Comparison of ENCODE assay signal across 12 cellular contexts in the genomic region with DNA sequence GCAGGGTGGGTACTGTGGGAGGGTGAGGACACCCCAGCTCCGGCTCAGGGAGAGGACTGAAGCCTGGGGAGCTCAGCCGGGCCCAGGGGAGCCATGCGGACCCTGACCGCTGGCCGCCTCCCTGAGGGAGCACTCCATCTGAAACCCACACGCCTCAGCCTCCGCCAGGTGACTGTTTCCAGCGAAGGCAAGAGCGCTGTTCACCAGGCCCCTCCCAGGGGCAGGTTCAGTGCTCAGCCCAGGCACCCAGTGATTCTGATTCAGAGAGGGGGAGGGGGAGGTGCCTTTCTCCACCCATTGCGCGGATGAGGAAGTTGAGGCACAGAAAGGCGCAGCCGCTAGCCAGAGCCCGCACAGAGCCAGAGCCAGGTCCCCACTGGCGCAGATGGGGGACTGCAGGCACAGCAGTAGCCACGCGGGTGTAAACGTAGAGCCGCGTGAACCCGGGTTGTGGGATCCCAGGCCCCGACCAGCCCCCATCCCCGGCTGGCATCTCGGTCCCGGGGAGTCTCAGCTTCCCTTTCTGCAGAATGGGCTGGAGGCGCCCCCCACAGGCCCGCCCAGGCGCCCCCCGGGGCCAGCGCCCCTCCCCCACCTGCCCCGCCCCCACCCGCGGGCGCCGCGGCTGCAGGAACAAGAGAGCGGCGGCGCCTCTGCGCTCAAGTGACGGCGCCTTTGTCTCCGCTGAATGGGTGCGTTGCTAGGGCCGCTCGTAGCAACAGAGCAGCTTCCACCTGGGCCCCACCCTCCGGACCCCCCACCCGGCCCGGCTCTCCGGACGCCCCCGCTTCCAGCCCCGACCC. TPM values are rescaled to one million over a fixed set of nuclear protein-coding genes. Genes with fewer than 3 reads are reported as not detected.
DNase-seq lines count a peak whose midpoint lies in the region; ATAC-seq and TF ChIP-seq lines count a peak whose summit lies in the region.
"Had no signal": no experiment of that assay in that cellular context is flagged by ENCODE, and none has a peak within 500 bp of the region (broad histone marks: within the 10 kb centered on the region; RNA-seq: fewer than 3 reads in every experiment).

No MANE protein-coding gene starts in this region.

- H3K9me3 ChIP-seq in smooth muscle cell (replicated peaks; ENCODE audit: low read depth): no peaks in the 10 kb centered on the region

- no peaks in the 10 kb centered on the region for H3K79me2 ChIP-seq in smooth muscle cell (ENCODE audit: low read depth)

- WGBS in smooth muscle cell (ENCODE audit: low lambda C conversion rate): 27% methylated on average over 30 of the region's 53 CpGs

- H3K27me3 ChIP-seq in foreskin keratinocyte (peaks cover 58% of the 10 kb centered on the region), smooth muscle cell (ENCODE audit: low read depth) (peaks cover 6% of the 10 kb centered on the region)

- H3K4me1 Mint-ChIP-seq in activated CD4-positive, alpha-beta T cell treated with anti-CD3 and anti-CD28 coated beads for 36 hours: no peaks in the 10 kb centered on the region
- H3K4me1 Mint-ChIP-seq in stimulated activated naive CD8-positive, alpha-beta T cell treated with anti-CD3 and anti-CD28 coated beads, Interleukin-15, amount 100 ng/mL, for 72 hours: no peaks in the 10 kb centered on the region

- H3K27ac ChIP-seq in foreskin keratinocyte: no peak overlapping the region
- no peak overlapping the region for H3K27ac ChIP-seq in smooth muscle cell (ENCODE audit: low read depth)

- peak; percentile 22 for DNase-seq in activated CD4-positive, alpha-beta T cell treated with anti-CD3 and anti-CD28 coated beads for 36 hours
- no peak for DNase-seq in activated CD4-positive, alpha-beta T cell treated with anti-CD3 and anti-CD28 coated beads, Interleukin-2, amount 50 U/mL, for 48 hours
- DNase-seq in NCI-H2171 treated with DMSO at 0.1 percent for 48 hours (lab: John Stamatoyannopoulos, UW) (peak; percentile 41), foreskin keratinocyte (no peak), smooth muscle cell (lab: John Stamatoyannopoulos, UW; ENCODE audit: unreplicated experiment) (no peak), GDM1 (lab: John Stamatoyannopoulos, UW) (no peak)
- no peak for DNase-seq in stimulated activated naive CD8-positive, alpha-beta T cell treated with anti-CD3 and anti-CD28 coated beads, Interleukin-15, amount 100 ng/mL, for 72 hours
- DNase-seq: AML-193; stimulated activated CD8-positive, alpha-beta memory T cell treated with anti-CD3 and anti-CD28 coated beads, Interleukin-4, amount 100 ng/mL, for 48 hours had no signal

- CTCF ChIA-PET in activated CD4-positive, alpha-beta T cell treated with anti-CD3 and anti-CD28 coated beads for 36 hours (lab: Charles Lee): no interaction called here

- TF ChIP-seq CTCF in foreskin keratinocyte (conservative IDR thresholded peaks at IDR 0.05) (no peak), smooth muscle cell (IDR thresholded peaks at IDR 0.05; ENCODE audit: borderline replicate concordance, insufficient read depth, poor library complexity, severe bottlenecking) (no peak)

- peak overlapping the region; percentile 93 for H3K4me2 ChIP-seq in smooth muscle cell

- H3K4me3 Mint-ChIP-seq in activated CD4-positive, alpha-beta T cell treated with anti-CD3 and anti-CD28 coated beads for 36 hours: no peak overlapping the region
- no peak overlapping the region for H3K4me3 Mint-ChIP-seq in stimulated activated naive CD8-positive, alpha-beta T cell treated with anti-CD3 and anti-CD28 coated beads, Interleukin-15, amount 100 ng/mL, for 72 hours

- intact Hi-C loops in activated CD4-positive, alpha-beta T cell treated with anti-CD3 and anti-CD28 coated beads for 36 hours (cut with DNase I, micrococcal nuclease): no loop called here

- peak overlapping the region; percentile 53 for H3K4me3 ChIP-seq in smooth muscle cell

- peak; percentile 43 for ATAC-seq in activated CD4-positive, alpha-beta T cell treated with anti-CD3 and anti-CD28 coated beads for 36 hours
- ATAC-seq in foreskin keratinocyte (peak; percentile 18), GM21529 (IDR thresholded peaks at IDR 0.05; ENCODE audit: unreplicated experiment) (no peak)
- ATAC-seq in stimulated activated naive CD8-positive, alpha-beta T cell treated with anti-CD3 and anti-CD28 coated beads, Interleukin-15, amount 100 ng/mL, for 72 hours: no peak

- no peaks in the 10 kb centered on the region for H3F3A ChIP-seq in smooth muscle cell (ENCODE audit: low read depth)

- POLR2A ChIA-PET in activated CD4-positive, alpha-beta T cell treated with anti-CD3 and anti-CD28 coated beads for 36 hours (lab: Charles Lee): no interaction called here

- H3K27me3 Mint-ChIP-seq in activated CD4-positive, alpha-beta T cell treated with anti-CD3 and anti-CD28 coated beads for 36 hours: peaks cover 16% of the 10 kb centered on the region
- peaks cover 49% of the 10 kb centered on the region for H3K27me3 Mint-ChIP-seq in stimulated activated naive CD8-positive, alpha-beta T cell treated with anti-CD3 and anti-CD28 coated beads, Interleukin-15, amount 100 ng/mL, for 72 hours

- peak overlapping the region; percentile 86 for H2AFZ ChIP-seq in smooth muscle cell (ENCODE audit: low read depth)

- H3K36me3 Mint-ChIP-seq in activated CD4-positive, alpha-beta T cell treated with anti-CD3 and anti-CD28 coated beads for 36 hours (ENCODE audit: low read depth): no peaks in the 10 kb centered on the region

- H4K20me1 ChIP-seq in smooth muscle cell (ENCODE audit: low read depth): no peaks in the 10 kb centered on the region

- no peak overlapping the region for H3K9ac ChIP-seq in smooth muscle cell (ENCODE audit: low read depth)

- no peaks in the 10 kb centered on the region for H3K9me3 Mint-ChIP-seq in activated CD4-positive, alpha-beta T cell treated with anti-CD3 and anti-CD28 coated beads for 36 hours (ENCODE audit: low read depth)
- H3K9me3 Mint-ChIP-seq in stimulated activated naive CD8-positive, alpha-beta T cell treated with anti-CD3 and anti-CD28 coated beads, Interleukin-15, amount 100 ng/mL, for 72 hours: no peaks in the 10 kb centered on the region

- H3K36me3 ChIP-seq in smooth muscle cell (ENCODE audit: low read depth): no peaks in the 10 kb centered on the region

- no peak overlapping the region for H3K27ac Mint-ChIP-seq in activated CD4-positive, alpha-beta T cell treated with anti-CD3 and anti-CD28 coated beads for 36 hours
- H3K27ac Mint-ChIP-seq in stimulated activated naive CD8-positive, alpha-beta T cell treated with anti-CD3 and anti-CD28 coated beads, Interleukin-15, amount 100 ng/mL, for 72 hours: no peak overlapping the region

- no peaks in the 10 kb centered on the region for H3K4me1 ChIP-seq in foreskin keratinocyte
- H3K4me1 ChIP-seq in smooth muscle cell (ENCODE audit: low read depth): peaks cover 12% of the 10 kb centered on the region

RNA-seq across cellular contexts. Expression of a gene that starts 27.2 kb away (rescaled TPM):
- not detected for total RNA-seq in activated CD4-positive, alpha-beta T cell treated with anti-CD3 and anti-CD28 coated beads for 36 hours
- total RNA-seq in foreskin keratinocyte (0.07 TPM in 1 of 2 replicates, not detected in the other), smooth muscle cell (not detected in 2 replicates)
- polyA plus RNA-seq in foreskin keratinocyte (0.04 and 0.11 TPM in 2 replicates), smooth muscle cell (not detected in 2 replicates)
- total RNA-seq: kidney epithelial cell, LHCN-M2 had no signal

RNA-seq across cellular contexts. Expression of a gene that starts 29.8 kb away (rescaled TPM):
- total RNA-seq in activated CD4-positive, alpha-beta T cell treated with anti-CD3 and anti-CD28 coated beads for 36 hours: not detected
- total RNA-seq in foreskin keratinocyte (not detected in 2 replicates), smooth muscle cell (not detected in 2 replicates)
- polyA plus RNA-seq in foreskin keratinocyte (not detected in 2 replicates), smooth muscle cell (0.07 TPM in 1 of 2 replicates, not detected in the other)
- total RNA-seq: kidney epithelial cell, LHCN-M2 had no signal

Comparison
In these comparisons a context has a peak if more than half of its experiments do, and no peak if none do; other contexts are left out.
1. DNase-seq: peak in activated CD4-positive, alpha-beta T cell treated with anti-CD3 and anti-CD28 coated beads for 36 hours (single experiment) and NCI-H2171 treated with DMSO at 0.1 percent for 48 hours (single experiment); none in activated CD4-positive, alpha-beta T cell treated with anti-CD3 and anti-CD28 coated beads, Interleukin-2, amount 50 U/mL, for 48 hours (0 of 2), foreskin keratinocyte (0 of 2), smooth muscle cell (single experiment), GDM1 (single experiment) and stimulated activated naive CD8-positive, alpha-beta T cell treated with anti-CD3 and anti-CD28 coated beads, Interleukin-15, amount 100 ng/mL, for 72 hours (0 of 2).
2. ATAC-seq: peak in activated CD4-positive, alpha-beta T cell treated with anti-CD3 and anti-CD28 coated beads for 36 hours (single experiment) and foreskin keratinocyte (single experiment); none in stimulated activated naive CD8-positive, alpha-beta T cell treated with anti-CD3 and anti-CD28 coated beads, Interleukin-15, amount 100 ng/mL, for 72 hours (single experiment) and GM21529 (single experiment).